1 cellular context compared by ENCODE assay signal in the genomic region with DNA sequence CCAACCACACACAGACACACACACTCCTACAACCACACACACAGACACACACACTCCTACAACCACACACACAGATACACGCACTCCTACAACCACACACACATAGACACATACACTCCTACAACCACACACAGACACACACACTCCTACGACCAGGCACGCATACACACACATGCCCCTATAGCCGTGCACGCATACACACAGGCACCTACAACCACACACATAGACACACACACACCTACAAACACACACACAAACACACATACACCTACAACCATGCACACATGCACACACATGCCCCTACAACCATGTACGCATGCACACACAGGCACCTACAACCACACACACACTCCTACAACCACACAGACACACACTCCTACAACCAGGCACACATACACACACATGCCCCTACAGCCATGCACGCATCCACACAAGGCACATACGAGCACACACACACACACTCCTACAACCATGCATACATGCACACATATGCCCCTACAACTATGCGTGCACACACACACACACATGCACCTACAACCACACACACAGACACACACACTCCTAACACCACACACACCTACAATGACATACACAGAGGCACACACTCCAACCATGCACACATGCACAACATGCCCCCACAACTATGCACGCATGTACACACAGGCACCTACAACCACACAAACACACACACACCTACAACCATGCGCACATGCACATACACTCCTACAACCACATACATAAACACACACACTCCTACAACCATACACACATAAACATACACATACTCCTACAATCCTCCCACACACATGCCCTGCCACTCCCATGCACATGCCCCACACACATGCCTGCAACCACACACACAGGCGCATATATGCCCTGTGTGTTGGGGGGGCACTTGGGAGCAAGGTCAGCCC.
TF ChIP-seq lines count a peak whose summit lies in the region.

No MANE protein-coding gene starts in this region.

TF ChIP-seq in H1, 55 proteins besides CTCF, POLR2A, EP300 and RAD21:
- TF ChIP-seq YY1 (IDR thresholded peaks at IDR 0.05; ENCODE audit: low read depth, low read length), result no peak
- TF ChIP-seq CBX8 (IDR thresholded peaks at IDR 0.05; ENCODE audit: borderline replicate concordance, low read depth, low read length), result no peak
- no peak for TF ChIP-seq KDM1A (IDR thresholded peaks at IDR 0.05; ENCODE audit: borderline replicate concordance, low read length)
- TF ChIP-seq SUZ12 (IDR thresholded peaks at IDR 0.05; ENCODE audit: low read length), result no peak
- TF ChIP-seq EGR1 (IDR thresholded peaks at IDR 0.05; ENCODE audit: borderline replicate concordance, low read depth, low read length), result no peak
TF ChIP-seq in H1: peak in this region for 0.
